1 cellular context compared by ENCODE assay signal in genomic region chr16:67195676-67196075, GRCh38.
TF ChIP-seq lines count a peak whose summit lies in the region.

No MANE protein-coding gene starts in this region.

TF ChIP-seq in HCT116, 20 proteins besides CTCF, POLR2A, EP300 and RAD21:
- TF ChIP-seq POLR2AphosphoS5 (IDR thresholded peaks at IDR 0.05; ENCODE audit: low read depth, low read length) (no peak), ZFX (IDR thresholded peaks at IDR 0.05) (no peak), ELF1 (IDR thresholded peaks at IDR 0.05; ENCODE audit: borderline replicate concordance, low read depth) (no peak), SP1 (IDR thresholded peaks at IDR 0.05; ENCODE audit: low read depth) (no peak), CEBPB (IDR thresholded peaks at IDR 0.05; ENCODE audit: low read depth) (no peak)
